Comparison of ENCODE assay signal across 1 cellular context in the genomic region with DNA sequence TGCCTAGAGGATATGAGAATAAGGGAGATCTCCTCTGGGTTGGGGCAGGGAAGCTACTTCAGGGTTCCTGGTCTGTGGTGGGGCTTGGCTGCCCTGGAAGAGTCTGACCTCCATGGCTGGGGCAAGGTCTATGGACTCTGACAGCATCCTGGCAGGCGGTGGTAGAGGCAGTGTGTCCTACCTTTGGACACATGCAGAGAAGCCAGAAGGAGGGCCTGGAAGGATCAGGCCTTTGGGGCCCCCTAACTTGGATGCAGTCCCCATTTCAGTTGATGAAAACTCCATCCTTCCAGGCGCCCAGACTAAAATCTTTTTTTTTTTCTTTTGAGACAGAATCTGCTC.
TF ChIP-seq lines count a peak whose summit lies in the region.

No MANE protein-coding gene starts in this region.

TF ChIP-seq in HepG2, 621 proteins besides CTCF, POLR2A, EP300 and RAD21:
- TF ChIP-seq TCF7 (IDR thresholded peaks at IDR 0.05; ENCODE audit: low read depth): no peak
- no peak for TF ChIP-seq BCL6 (CRISPR knock-in tag; IDR thresholded peaks at IDR 0.05)
- TF ChIP-seq ZNF124 (CRISPR knock-in tag; IDR thresholded peaks at IDR 0.05): no peak
- TF ChIP-seq ZNF207 (IDR thresholded peaks at IDR 0.05; ENCODE audit: borderline replicate concordance): no peak
- TF ChIP-seq, protein P1, sequence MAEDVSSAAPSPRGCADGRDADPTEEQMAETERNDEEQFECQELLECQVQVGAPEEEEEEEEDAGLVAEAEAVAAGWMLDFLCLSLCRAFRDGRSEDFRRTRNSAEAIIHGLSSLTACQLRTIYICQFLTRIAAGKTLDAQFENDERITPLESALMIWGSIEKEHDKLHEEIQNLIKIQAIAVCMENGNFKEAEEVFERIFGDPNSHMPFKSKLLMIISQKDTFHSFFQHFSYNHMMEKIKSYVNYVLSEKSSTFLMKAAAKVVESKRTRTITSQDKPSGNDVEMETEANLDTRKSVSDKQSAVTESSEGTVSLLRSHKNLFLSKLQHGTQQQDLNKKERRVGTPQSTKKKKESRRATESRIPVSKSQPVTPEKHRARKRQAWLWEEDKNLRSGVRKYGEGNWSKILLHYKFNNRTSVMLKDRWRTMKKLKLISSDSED (CRISPR knock-in tag; IDR thresholded peaks at IDR 0.05): no peak
- TF ChIP-seq MAF1 (CRISPR knock-in tag; IDR thresholded peaks at IDR 0.05; ENCODE audit: borderline replicate concordance): no peak
- TF ChIP-seq, protein P2, sequence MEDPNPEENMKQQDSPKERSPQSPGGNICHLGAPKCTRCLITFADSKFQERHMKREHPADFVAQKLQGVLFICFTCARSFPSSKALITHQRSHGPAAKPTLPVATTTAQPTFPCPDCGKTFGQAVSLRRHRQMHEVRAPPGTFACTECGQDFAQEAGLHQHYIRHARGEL (CRISPR knock-in tag; IDR thresholded peaks at IDR 0.05): no peak
- TF ChIP-seq, protein P3, sequence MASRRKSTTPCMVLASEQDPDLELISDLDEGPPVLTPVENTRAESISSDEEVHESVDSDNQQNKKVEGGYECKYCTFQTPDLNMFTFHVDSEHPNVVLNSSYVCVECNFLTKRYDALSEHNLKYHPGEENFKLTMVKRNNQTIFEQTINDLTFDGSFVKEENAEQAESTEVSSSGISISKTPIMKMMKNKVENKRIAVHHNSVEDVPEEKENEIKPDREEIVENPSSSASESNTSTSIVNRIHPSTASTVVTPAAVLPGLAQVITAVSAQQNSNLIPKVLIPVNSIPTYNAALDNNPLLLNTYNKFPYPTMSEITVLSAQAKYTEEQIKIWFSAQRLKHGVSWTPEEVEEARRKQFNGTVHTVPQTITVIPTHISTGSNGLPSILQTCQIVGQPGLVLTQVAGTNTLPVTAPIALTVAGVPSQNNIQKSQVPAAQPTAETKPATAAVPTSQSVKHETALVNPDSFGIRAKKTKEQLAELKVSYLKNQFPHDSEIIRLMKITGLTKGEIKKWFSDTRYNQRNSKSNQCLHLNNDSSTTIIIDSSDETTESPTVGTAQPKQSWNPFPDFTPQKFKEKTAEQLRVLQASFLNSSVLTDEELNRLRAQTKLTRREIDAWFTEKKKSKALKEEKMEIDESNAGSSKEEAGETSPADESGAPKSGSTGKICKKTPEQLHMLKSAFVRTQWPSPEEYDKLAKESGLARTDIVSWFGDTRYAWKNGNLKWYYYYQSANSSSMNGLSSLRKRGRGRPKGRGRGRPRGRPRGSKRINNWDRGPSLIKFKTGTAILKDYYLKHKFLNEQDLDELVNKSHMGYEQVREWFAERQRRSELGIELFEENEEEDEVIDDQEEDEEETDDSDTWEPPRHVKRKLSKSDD (CRISPR knock-in tag; IDR thresholded peaks at IDR 0.05; ENCODE audit: low read depth): no peak
- no peak for TF ChIP-seq RCOR2 (CRISPR knock-in tag; IDR thresholded peaks at IDR 0.05)
- no peak for TF ChIP-seq ETV5 (CRISPR knock-in tag; IDR thresholded peaks at IDR 0.05; ENCODE audit: borderline replicate concordance)
- no peak for TF ChIP-seq NFATC3 (CRISPR knock-in tag; IDR thresholded peaks at IDR 0.05)
- TF ChIP-seq MIXL1 (CRISPR knock-in tag; IDR thresholded peaks at IDR 0.05): no peak
- TF ChIP-seq, protein P4, sequence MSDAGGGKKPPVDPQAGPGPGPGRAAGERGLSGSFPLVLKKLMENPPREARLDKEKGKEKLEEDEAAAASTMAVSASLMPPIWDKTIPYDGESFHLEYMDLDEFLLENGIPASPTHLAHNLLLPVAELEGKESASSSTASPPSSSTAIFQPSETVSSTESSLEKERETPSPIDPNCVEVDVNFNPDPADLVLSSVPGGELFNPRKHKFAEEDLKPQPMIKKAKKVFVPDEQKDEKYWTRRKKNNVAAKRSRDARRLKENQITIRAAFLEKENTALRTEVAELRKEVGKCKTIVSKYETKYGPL (CRISPR knock-in tag; IDR thresholded peaks at IDR 0.05): no peak
- TF ChIP-seq ZNF749 (CRISPR knock-in tag; IDR thresholded peaks at IDR 0.05; ENCODE audit: borderline replicate concordance): no peak
- TF ChIP-seq, protein P5, sequence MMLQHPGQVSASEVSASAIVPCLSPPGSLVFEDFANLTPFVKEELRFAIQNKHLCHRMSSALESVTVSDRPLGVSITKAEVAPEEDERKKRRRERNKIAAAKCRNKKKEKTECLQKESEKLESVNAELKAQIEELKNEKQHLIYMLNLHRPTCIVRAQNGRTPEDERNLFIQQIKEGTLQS (CRISPR knock-in tag; IDR thresholded peaks at IDR 0.05): no peak
- no peak for TF ChIP-seq CC2D1A (CRISPR knock-in tag; IDR thresholded peaks at IDR 0.05)
- TF ChIP-seq ZNF598 (CRISPR knock-in tag; IDR thresholded peaks at IDR 0.05; ENCODE audit: borderline replicate concordance): no peak
- TF ChIP-seq, protein P6, sequence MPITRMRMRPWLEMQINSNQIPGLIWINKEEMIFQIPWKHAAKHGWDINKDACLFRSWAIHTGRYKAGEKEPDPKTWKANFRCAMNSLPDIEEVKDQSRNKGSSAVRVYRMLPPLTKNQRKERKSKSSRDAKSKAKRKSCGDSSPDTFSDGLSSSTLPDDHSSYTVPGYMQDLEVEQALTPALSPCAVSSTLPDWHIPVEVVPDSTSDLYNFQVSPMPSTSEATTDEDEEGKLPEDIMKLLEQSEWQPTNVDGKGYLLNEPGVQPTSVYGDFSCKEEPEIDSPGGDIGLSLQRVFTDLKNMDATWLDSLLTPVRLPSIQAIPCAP (CRISPR knock-in tag; IDR thresholded peaks at IDR 0.05; ENCODE audit: low read depth): no peak
- no peak for TF ChIP-seq XBP1 (CRISPR knock-in tag; IDR thresholded peaks at IDR 0.05)
